In genomic region chr7:47570649-47571050, GRCh38 we compare ENCODE assay signal across 1 cellular context.
TF ChIP-seq lines count a peak whose summit lies in the region.

No MANE protein-coding gene starts in this region.

TF ChIP-seq in GM23338, 12 proteins besides CTCF, POLR2A, EP300 and RAD21 (continued from another document):
- TF ChIP-seq ZNF462 (CRISPR knock-in tag; IDR thresholded peaks at IDR 0.05) (no peak), REST (IDR thresholded peaks at IDR 0.05; ENCODE audit: unreplicated experiment) (no peak), JUNB (IDR thresholded peaks at IDR 0.05; ENCODE audit: unreplicated experiment) (no peak), EZH2 (IDR thresholded peaks at IDR 0.05; ENCODE audit: low read depth, unreplicated experiment) (no peak), ZNF331 (CRISPR knock-in tag; IDR thresholded peaks at IDR 0.05; ENCODE audit: low read depth) (no peak), STAT1 (IDR thresholded peaks at IDR 0.05; ENCODE audit: unreplicated experiment) (no peak), CREB1 (CRISPR knock-in tag; IDR thresholded peaks at IDR 0.05; ENCODE audit: low read depth) (no peak), POLR2AphosphoS5 (IDR thresholded peaks at IDR 0.05; ENCODE audit: low read depth) (no peak)
- TF ChIP-seq, protein P1, sequence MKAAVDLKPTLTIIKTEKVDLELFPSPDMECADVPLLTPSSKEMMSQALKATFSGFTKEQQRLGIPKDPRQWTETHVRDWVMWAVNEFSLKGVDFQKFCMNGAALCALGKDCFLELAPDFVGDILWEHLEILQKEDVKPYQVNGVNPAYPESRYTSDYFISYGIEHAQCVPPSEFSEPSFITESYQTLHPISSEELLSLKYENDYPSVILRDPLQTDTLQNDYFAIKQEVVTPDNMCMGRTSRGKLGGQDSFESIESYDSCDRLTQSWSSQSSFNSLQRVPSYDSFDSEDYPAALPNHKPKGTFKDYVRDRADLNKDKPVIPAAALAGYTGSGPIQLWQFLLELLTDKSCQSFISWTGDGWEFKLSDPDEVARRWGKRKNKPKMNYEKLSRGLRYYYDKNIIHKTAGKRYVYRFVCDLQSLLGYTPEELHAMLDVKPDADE (IDR thresholded peaks at IDR 0.05), result no peak
